ENCODE assay signal across 8 cellular contexts in genomic region chr6:37024665-37025337, GRCh38. TPM values are rescaled to one million over a fixed set of nuclear protein-coding genes. Genes with fewer than 3 reads are reported as not detected.
DNase-seq lines count a peak whose midpoint lies in the region; ATAC-seq, FAIRE-seq and TF ChIP-seq lines count a peak whose summit lies in the region.

No MANE protein-coding gene starts in this region.

- H2AFZ ChIP-seq in astrocyte (ENCODE audit: low read depth, low read length) = no peak overlapping the region

- ATAC-seq in GM18505 (IDR thresholded peaks at IDR 0.05; ENCODE audit: unreplicated experiment) (no peak), GM21423 (IDR thresholded peaks at IDR 0.05; ENCODE audit: unreplicated experiment) (no peak), GM21360 (IDR thresholded peaks at IDR 0.05; ENCODE audit: unreplicated experiment) (no peak)

- TF ChIP-seq CTCF in astrocyte (IDR thresholded peaks at IDR 0.05; ENCODE audit: insufficient read depth, low read depth, low read length) = no peak

- no peak overlapping the region for H3K27ac Mint-ChIP-seq in astrocyte (ENCODE audit: unreplicated experiment)

- H3K4me3 Mint-ChIP-seq in astrocyte (ENCODE audit: unreplicated experiment) = no peak overlapping the region

- H4K20me1 ChIP-seq in astrocyte (ENCODE audit: insufficient read depth, low read length) = no peaks in the 10 kb centered on the region

- peaks cover 2% of the 10 kb centered on the region for H3K9me3 Mint-ChIP-seq in astrocyte (ENCODE audit: unreplicated experiment)

- peaks cover 4% of the 10 kb centered on the region for H3K4me1 ChIP-seq in astrocyte (ENCODE audit: insufficient read depth, low read length)

- no peak overlapping the region for H3K9ac ChIP-seq in astrocyte (ENCODE audit: low read length)

- H3K79me2 ChIP-seq in astrocyte (ENCODE audit: insufficient read depth, low read length) = no peaks in the 10 kb centered on the region

- DNase-seq in DMS53 (lab: John Stamatoyannopoulos, UW) (peak; percentile 86), RCC 7860 (ENCODE audit: low spot score) (peak; percentile 41), astrocyte (ENCODE audit: low read depth) (no peak), KG1 (lab: John Stamatoyannopoulos, UW) (no peak)

- TF ChIP-seq POLR2A in GM18505 (IDR thresholded peaks at IDR 0.05; ENCODE audit: borderline replicate concordance, extremely low read depth, insufficient read depth, insufficient read length) = no peak

- H3K27ac ChIP-seq in astrocyte (ENCODE audit: low read depth, low read length) (no peak overlapping the region), skin epidermis (peak overlapping the region in 20 of 21 experiments; percentile 6 to 83 (median 66))

- no peaks in the 10 kb centered on the region for H3K27me3 ChIP-seq in astrocyte (ENCODE audit: insufficient read depth, low read length)

- H3K9me3 ChIP-seq in astrocyte (ENCODE audit: insufficient read depth, low read depth, low read length) = no peaks in the 10 kb centered on the region

- H3K4me3 ChIP-seq in astrocyte (ENCODE audit: insufficient read depth, low read depth, low read length) (no peak overlapping the region), skin epidermis (no peak overlapping the region)

- peaks cover 11% of the 10 kb centered on the region for H3K4me1 Mint-ChIP-seq in astrocyte (ENCODE audit: low read depth, unreplicated experiment)

- H3K4me2 ChIP-seq in astrocyte (ENCODE audit: low read length) = peak overlapping the region; percentile 15

- H3K27me3 Mint-ChIP-seq in astrocyte (ENCODE audit: low read depth, unreplicated experiment) = peaks cover 9% of the 10 kb centered on the region

- FAIRE-seq in RCC 7860 (lab: Jason Lieb, UNC) = no peak
- FAIRE-seq in astrocyte (lab: Jason Lieb, UNC) = no peak

- H3K36me3 ChIP-seq in astrocyte (ENCODE audit: insufficient read depth, low read length) = no peaks in the 10 kb centered on the region

- H3K36me3 Mint-ChIP-seq in astrocyte (ENCODE audit: low read depth, unreplicated experiment) = no peaks in the 10 kb centered on the region

RNA-seq across cellular contexts. Expression of gene FGD2, which starts 19.3 kb away (rescaled TPM):
- not detected in 2 replicates for total RNA-seq in astrocyte

RNA-seq across cellular contexts. Expression of gene MTCH1, which starts 38.8 kb away (rescaled TPM):
- 286 and 311 TPM in 2 replicates for total RNA-seq in astrocyte

Comparison
In these comparisons a context has a peak if more than half of its experiments do, and no peak if none do; other contexts are left out.
1. DNase-seq: peak in DMS53 (single experiment) and RCC 7860 (single experiment); none in astrocyte (single experiment) and KG1 (single experiment).